Comparison of ENCODE assay signal across 16 cellular contexts in genomic region chr1:69459244-69459643, GRCh38.
DNase-seq lines count a peak whose midpoint lies in the region; ATAC-seq, FAIRE-seq and TF ChIP-seq lines count a peak whose summit lies in the region.
"Had no signal": no experiment of that assay in that cellular context is flagged by ENCODE, and none has a peak within 500 bp of the region (broad histone marks: within the 10 kb centered on the region; RNA-seq: fewer than 3 reads in every experiment).

No MANE protein-coding gene starts in this region.

- H2AFZ ChIP-seq in K562 (ENCODE audit: low read depth, low read length): 0 out of 2 replicates have a peak overlapping the region, but pooled peaks have one; percentile 22
- H2AFZ ChIP-seq: GM23248 had no signal

- H3K4me1 ChIP-seq in K562 (replicated peaks in 1 of 2; ENCODE audit: control insufficient read depth in 2 of 2, insufficient read depth in 2 of 2, low read length in 2 of 2): no peaks in the 10 kb centered on the region
- H3K4me1 ChIP-seq in foreskin keratinocyte: no peaks in the 10 kb centered on the region
- H3K4me1 ChIP-seq: BLaER1, Caco-2 had no signal

- TF ChIP-seq CTCF in LNCaP clone FGC (IDR thresholded peaks at IDR 0.05; ENCODE audit: control insufficient read depth, extremely low read depth, insufficient read depth): peak; percentile 8; the same call in 1 of the 2 replicates
- TF ChIP-seq CTCF in K562 (IDR thresholded peaks at IDR 0.05 in 2 of 3, conservative IDR thresholded peaks at IDR 0.05 in 1 of 3; ENCODE audit: insufficient read depth in 2 of 3, low read depth in 1 of 3, low read length in 3 of 3): peak in 2 of 3 experiments; percentile 15 to 28; a peak in 3 of 6 replicates
- TF ChIP-seq CTCF in foreskin keratinocyte (conservative IDR thresholded peaks at IDR 0.05): peak; percentile 29

- H3K4me2 ChIP-seq in K562 (ENCODE audit: insufficient read depth, low read length): no peak overlapping the region
- H3K4me2 ChIP-seq: BLaER1 had no signal

- in situ Hi-C loops in K562 (cut with MboI): no loop called here

- DNase-seq in DMS53 (lab: John Stamatoyannopoulos, UW) (peak; percentile 48), DMS53 treated with DMSO at 0.1 percent for 48 hours (lab: John Stamatoyannopoulos, UW; ENCODE audit: unreplicated experiment) (no peak), LNCaP clone FGC (ENCODE audit: low read depth) (no peak), K562 (ENCODE audit: extremely low read depth in 1 of 4, low spot score in 3 of 4) (no peak), foreskin keratinocyte (no peak), cardiac septum (ENCODE audit: low spot score) (no peak), cerebellar cortex (ENCODE audit: low spot score) (no peak), AG08395 (ENCODE audit: low spot score) (no peak)
- DNase-seq: AML-193; Caco-2; CD8-positive, alpha-beta memory T cell; GM23248; H7 had no signal

- peak in 1 of 2 experiments; percentile 55; a peak in 2 of 4 replicates for TF ChIP-seq RAD21 in K562 (CRISPR knock-in tag; conservative IDR thresholded peaks at IDR 0.05 in 1 of 2, IDR thresholded peaks at IDR 0.05 in 1 of 2)

- TF ChIP-seq EP300 in K562 (IDR thresholded peaks at IDR 0.05; ENCODE audit: low read length): no peak

- H3K9me3 ChIP-seq in K562 (replicated peaks; ENCODE audit: control insufficient read depth, insufficient read depth, low read depth, low read length): no peaks in the 10 kb centered on the region; the same call in 1 of the 2 replicates
- H3K9me3 ChIP-seq: Caco-2 had no signal

- H4K20me1 ChIP-seq in K562 (replicated peaks; ENCODE audit: control insufficient read depth, insufficient read depth, low read length): no peaks in the 10 kb centered on the region
- H4K20me1 ChIP-seq: BLaER1 had no signal

- H3K9ac ChIP-seq in K562 (ENCODE audit: insufficient read depth in 1 of 2, low read depth in 2 of 2, low read length in 2 of 2): no peak overlapping the region
- H3K9ac ChIP-seq: BLaER1, GM23248 had no signal

- intact Hi-C loops in K562 (cut with micrococcal nuclease) (loop anchor here (2.0 to 10.0 kb wide), 2 partner anchors 176 to 278 kb away; no protein-coding TSS in a partner anchor), cardiac septum (cut with DNase I) (no loop called here)

- TF ChIP-seq POLR2A in K562 (conservative IDR thresholded peaks at IDR 0.05): no peak

- FAIRE-seq in K562 (lab: Jason Lieb, UNC): peak; percentile 26
- FAIRE-seq: GM18507 had no signal

- H3K27me3 ChIP-seq in K562 (ENCODE audit: control insufficient read depth in 2 of 2, insufficient read depth in 2 of 2, low read length in 2 of 2) (no peaks in the 10 kb centered on the region), foreskin keratinocyte (no peaks in the 10 kb centered on the region)
- H3K27me3 ChIP-seq: BLaER1 had no signal

- peak; percentile 64; the same call in 1 of the 3 replicates for ATAC-seq in K562
- ATAC-seq in foreskin keratinocyte: no peak

- POLR2A ChIA-PET in K562 (lab: Yijun Ruan, JAX): no interaction called here

- no peaks in the 10 kb centered on the region for H3K9me1 ChIP-seq in K562 (ENCODE audit: control insufficient read depth, insufficient read depth, low read length)

- no peak overlapping the region for H3K27ac ChIP-seq in K562 (ENCODE audit: extremely low read depth, low read depth, low read length)
- no peak overlapping the region for H3K27ac ChIP-seq in foreskin keratinocyte
- H3K27ac ChIP-seq: 22Rv1, BLaER1, GM23248 had no signal

- CTCF ChIA-PET in K562 (lab: Yijun Ruan, JAX; ENCODE audit: low intra/inter-chr PET ratio): no interaction called here

- BruUV-seq in K562 (replicated peaks; lab: Mats Ljungman, UMichigan): no TSS peak

- H3K36me3 ChIP-seq in K562 (ENCODE audit: control insufficient read depth, insufficient read depth, low read length): no peaks in the 10 kb centered on the region
- H3K36me3 ChIP-seq: BLaER1 had no signal

- no peaks in the 10 kb centered on the region for H3K79me2 ChIP-seq in K562 (ENCODE audit: control insufficient read depth, insufficient read depth, low read length)

- H3K4me3 ChIP-seq in LNCaP clone FGC (ENCODE audit: low read depth, low read length) (no peak overlapping the region), K562 (no peak overlapping the region)
- H3K4me3 ChIP-seq: BLaER1, GM23248 had no signal

TF ChIP-seq in K562, 482 proteins besides CTCF, POLR2A, EP300 and RAD21:
- TF ChIP-seq ZNF644 (tag; IDR thresholded peaks at IDR 0.05; ENCODE audit: low read depth) (no peak), ZNF395 (CRISPR knock-in tag; IDR thresholded peaks at IDR 0.05) (no peak), HES1 (IDR thresholded peaks at IDR 0.05; ENCODE audit: low read depth) (no peak), CBFA2T3 (IDR thresholded peaks at IDR 0.05) (no peak), ATF3 (IDR thresholded peaks at IDR 0.05) (no peak), ATF3 (CRISPR knock-in tag; conservative IDR thresholded peaks at IDR 0.05) (no peak), HNRNPK (IDR thresholded peaks at IDR 0.05; ENCODE audit: low read depth, low read length, poor library complexity, severe bottlenecking) (no peak), MAFG (tag; conservative IDR thresholded peaks at IDR 0.05) (no peak), JUND (IDR thresholded peaks at IDR 0.05; ENCODE audit: borderline replicate concordance, low read depth, low read length) (no peak), JUND (tag; IDR thresholded peaks at IDR 0.05; ENCODE audit: borderline replicate concordance, low read depth, low read length) (no peak), HMGN3 (IDR thresholded peaks at IDR 0.05; ENCODE audit: borderline replicate concordance, extremely low read depth, insufficient read length, low read depth, low read length) (no peak), TCF3 (CRISPR knock-in tag; IDR thresholded peaks at IDR 0.05) (no peak), CEBPB (tag; IDR thresholded peaks at IDR 0.05) (no peak), RBM14 (IDR thresholded peaks at IDR 0.05; ENCODE audit: borderline replicate concordance, insufficient read depth, low read depth, low read length) (no peak), MECOM (CRISPR knock-in tag; IDR thresholded peaks at IDR 0.05) (no peak), NBN (IDR thresholded peaks at IDR 0.05; ENCODE audit: low read depth) (no peak)
